Comparison of ENCODE assay signal across 14 cellular contexts in the genomic region with DNA sequence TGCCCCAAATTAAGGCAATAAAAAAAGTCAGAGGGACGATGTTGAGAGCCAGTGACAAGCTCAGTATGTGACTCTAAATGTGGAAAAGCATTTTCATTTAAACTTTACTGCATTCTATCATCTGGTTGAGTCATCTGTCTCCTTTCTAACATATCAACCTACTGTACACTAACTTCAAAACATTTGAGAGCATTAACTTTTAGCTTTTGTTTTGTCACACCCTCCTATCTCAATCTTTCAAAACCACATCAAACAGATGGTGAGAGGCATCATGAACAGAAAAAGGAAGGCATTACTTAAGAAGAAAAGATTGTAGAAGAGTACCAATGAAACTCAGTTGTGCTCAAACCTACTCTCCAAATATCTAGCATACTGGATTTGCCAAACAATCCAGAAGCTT. TPM values are rescaled to one million over a fixed set of nuclear protein-coding genes. Genes with fewer than 3 reads are reported as not detected.
DNase-seq lines count a peak whose midpoint lies in the region; ATAC-seq and TF ChIP-seq lines count a peak whose summit lies in the region.
"Had no signal": no experiment of that assay in that cellular context is flagged by ENCODE, and none has a peak within 500 bp of the region (broad histone marks: within the 10 kb centered on the region; RNA-seq: fewer than 3 reads in every experiment).

No MANE protein-coding gene starts in this region.

- H3K27ac Mint-ChIP-seq in CD4-positive, CD25-positive, alpha-beta regulatory T cell = peak overlapping the region; percentile 4 to 52 (median 13)
- H3K27ac Mint-ChIP-seq in T-helper 17 cell = peak overlapping the region; percentile 90

- peak overlapping the region; percentile 30 to 91 (median 61) for H3K4me3 Mint-ChIP-seq in CD4-positive, CD25-positive, alpha-beta regulatory T cell
- peak overlapping the region; percentile 21 for H3K4me3 Mint-ChIP-seq in T-helper 17 cell

- peaks cover 49% of the 10 kb centered on the region for H3K4me1 ChIP-seq in CD4-positive, CD25-positive, alpha-beta regulatory T cell (ENCODE audit: control insufficient read depth, insufficient read depth, low read length, poor library complexity, severe bottlenecking)

- peaks cover 0 to 5% (median 0%) of the 10 kb centered on the region in 7 donors for H3K9me3 Mint-ChIP-seq in CD4-positive, CD25-positive, alpha-beta regulatory T cell

- H3K27me3 ChIP-seq in CD4-positive, CD25-positive, alpha-beta regulatory T cell (ENCODE audit: control insufficient read depth, insufficient read depth, low read length) = no peaks in the 10 kb centered on the region
- H3K27me3 ChIP-seq: gastroesophageal sphincter, neutrophil had no signal

- peak overlapping the region; percentile 39 for H3K27ac ChIP-seq in CD4-positive, CD25-positive, alpha-beta regulatory T cell (ENCODE audit: insufficient read depth, low read length, poor library complexity, severe bottlenecking)
- H3K27ac ChIP-seq: gastroesophageal sphincter, neutrophil had no signal

- H3K9me3 ChIP-seq in CD4-positive, CD25-positive, alpha-beta regulatory T cell (ENCODE audit: control insufficient read depth in 2 of 2, low read length in 2 of 2) = no peaks in the 10 kb centered on the region
- H3K9me3 ChIP-seq in T-helper 17 cell (ENCODE audit: control insufficient read depth, low read length, poor library complexity, severe bottlenecking) = no peaks in the 10 kb centered on the region
- H3K9me3 ChIP-seq: neutrophil had no signal

- H3K4me3 ChIP-seq in CD4-positive, CD25-positive, alpha-beta regulatory T cell (ENCODE audit: low read depth, low read length) = peak overlapping the region; percentile 66
- H3K4me3 ChIP-seq: gastroesophageal sphincter had no signal

- peaks cover 35 to 73% (median 62%) of the 10 kb centered on the region in 4 donors for H3K4me1 Mint-ChIP-seq in CD4-positive, CD25-positive, alpha-beta regulatory T cell
- peaks cover 48% of the 10 kb centered on the region for H3K4me1 Mint-ChIP-seq in T-helper 17 cell

- DNase-seq in CD4-positive, CD25-positive, alpha-beta regulatory T cell = peak in 2 of 3 donors; percentile 73 to 88
- DNase-seq in GM13976 (ENCODE audit: low spot score) (peak; percentile 42), T-helper 17 cell (no peak), fibroblast of peridontal ligament (ENCODE audit: extremely low read depth) (peak; percentile 5), anterior cingulate cortex (lab: John Stamatoyannopoulos, UW) (no peak), 8988T (no peak)
- no peak for DNase-seq in NK-92 treated with Interleukin-12 subunit alpha and Interleukin-12 subunit beta, amount 100 ng/mL, for 24 hours (lab: John Stamatoyannopoulos, UW)
- DNase-seq: kidney glomerular epithelial cell; NCI-H774; stimulated activated CD4-positive, alpha-beta T cell treated with anti-CD3 and anti-CD28 coated beads, Interleukin-15, amount 100 ng/mL, for 24 hours; SW 1271 had no signal

- in situ Hi-C loops in GM13976 (cut with MboI; ENCODE audit: low sequenced_read_pairs, unreplicated experiment) = no loop called here

- peaks cover 22% of the 10 kb centered on the region for H3K36me3 Mint-ChIP-seq in CD4-positive, CD25-positive, alpha-beta regulatory T cell
- H3K36me3 Mint-ChIP-seq in T-helper 17 cell (ENCODE audit: low read depth) = peaks cover 4% of the 10 kb centered on the region

- no peak for TF ChIP-seq CTCF in GM13976 (IDR thresholded peaks at IDR 0.05; ENCODE audit: borderline replicate concordance, control extremely low read depth, extremely low read depth, insufficient read depth, missing control alignments)

- H3K36me3 ChIP-seq in CD4-positive, CD25-positive, alpha-beta regulatory T cell (ENCODE audit: control insufficient read depth, insufficient read depth, low read length) = peaks cover 6% of the 10 kb centered on the region

- peak; percentile 19 to 29 for ATAC-seq in CD4-positive, CD25-positive, alpha-beta regulatory T cell (ENCODE audit: low read depth in 2 of 2)
- ATAC-seq in T-helper 17 cell (peak; percentile 19), HG02852 (IDR thresholded peaks at IDR 0.05; ENCODE audit: unreplicated experiment) (no peak)
- ATAC-seq: gastroesophageal sphincter had no signal

- H3K27me3 Mint-ChIP-seq in CD4-positive, CD25-positive, alpha-beta regulatory T cell = peaks cover under 1% of the 10 kb centered on the region
- H3K27me3 Mint-ChIP-seq in T-helper 17 cell = no peaks in the 10 kb centered on the region

RNA-seq across cellular contexts. Expression of gene LRRC58, which starts 4.8 kb away (rescaled TPM):
- total RNA-seq in CD4-positive, CD25-positive, alpha-beta regulatory T cell = 15.8 TPM
- polyA plus RNA-seq in CD4-positive, CD25-positive, alpha-beta regulatory T cell = 10 to 100 TPM in 1 of 4 donors, 1 to 10 TPM in 3; 8.3 to 11.6 (median 9.4) TPM
- 10 to 100 TPM; 14.1 to 15.4 TPM for total RNA-seq in T-helper 17 cell

RNA-seq across cellular contexts. Expression of gene GPR156, which starts 59.3 kb away (rescaled TPM):
- 0.42 TPM for total RNA-seq in CD4-positive, CD25-positive, alpha-beta regulatory T cell
- not detected for polyA plus RNA-seq in CD4-positive, CD25-positive, alpha-beta regulatory T cell
- total RNA-seq in T-helper 17 cell = under 1 TPM; 0.10 to 0.50 TPM

Comparison
In these comparisons a context has a peak if more than half of its experiments do, and no peak if none do; other contexts are left out.
1. DNase-seq: peak in CD4-positive, CD25-positive, alpha-beta regulatory T cell (2 of 3), GM13976 (single experiment) and fibroblast of peridontal ligament (single experiment); none in T-helper 17 cell (0 of 3), NK-92 treated with Interleukin-12 subunit alpha and Interleukin-12 subunit beta, amount 100 ng/mL, for 24 hours (single experiment), anterior cingulate cortex (0 of 58) and 8988T (single experiment).